ENCODE assay signal across 8 cellular contexts in the genomic region with DNA sequence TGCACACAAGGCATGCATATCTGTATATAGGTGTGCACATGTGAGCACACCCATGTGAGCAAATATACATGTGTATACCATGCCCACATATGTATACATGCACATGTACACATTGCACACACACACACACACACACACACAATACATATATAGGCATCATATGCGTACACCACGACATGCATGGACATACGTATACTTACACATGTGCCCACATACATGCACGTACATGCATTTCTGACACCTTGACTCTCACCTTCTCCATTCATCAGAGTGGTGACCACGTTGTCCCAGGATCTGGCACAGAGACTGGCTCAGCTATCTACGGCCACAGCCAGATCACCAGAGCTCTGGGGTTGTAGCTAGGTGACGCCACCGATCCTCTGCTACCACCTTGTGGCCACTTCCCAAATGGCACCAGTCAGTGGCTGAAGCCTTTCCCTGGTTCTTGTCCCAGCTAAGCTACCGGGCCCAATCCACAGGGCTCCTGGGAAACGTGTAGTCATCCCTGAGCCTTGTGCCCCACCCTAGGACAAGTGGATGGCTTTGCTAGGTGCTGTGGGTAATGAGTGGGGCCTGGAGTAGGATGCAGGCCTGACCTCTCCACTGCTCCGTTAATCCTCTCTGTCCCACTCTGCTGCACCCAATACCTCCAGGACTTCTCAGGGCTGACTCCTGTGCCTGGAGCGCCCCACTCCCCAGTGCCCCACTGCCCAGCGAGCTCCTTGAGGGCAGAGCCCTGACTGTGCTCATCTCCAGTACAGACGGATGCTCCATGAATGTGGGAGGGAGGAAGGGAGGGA.
A peak's percentile ranks its signal among the peaks of the same experiment; 100 is the strongest.
DNase-seq lines count a peak whose midpoint lies in the region; ATAC-seq, FAIRE-seq and TF ChIP-seq lines count a peak whose summit lies in the region.

No MANE protein-coding gene starts in this region.

- FAIRE-seq in HepG2 (lab: Jason Lieb, UNC) = peak; percentile 79

- no peak overlapping the region for H3K27ac Mint-ChIP-seq in activated CD4-positive, alpha-beta T cell treated with anti-CD3 and anti-CD28 coated beads for 36 hours

- H3K27ac ChIP-seq in HepG2 (ENCODE audit: extremely low read length, insufficient read depth, low read length) = no peak overlapping the region

- peaks cover 65% of the 10 kb centered on the region for H3K4me1 ChIP-seq in HepG2 (ENCODE audit: insufficient read depth, low read length)

- WGBS in HepG2 (ENCODE audit: low lambda C conversion rate) = 31% methylated on average over 13 of the region's 14 CpGs

- H3K4me3 ChIP-seq in choroid plexus epithelial cell (ENCODE audit: low read depth, low read length) = no peak overlapping the region
- H3K4me3 ChIP-seq in HepG2 (replicated peaks in 1 of 3; ENCODE audit: insufficient read depth in 1 of 3, low read depth in 2 of 3, low read length in 3 of 3) = no peak overlapping the region

- no peaks in the 10 kb centered on the region for H3K36me3 ChIP-seq in HepG2 (replicated peaks in 1 of 2; ENCODE audit: control insufficient read depth in 1 of 2, insufficient read depth in 2 of 2, low read length in 2 of 2)

- TF ChIP-seq CTCF in AG09319 (IDR thresholded peaks at IDR 0.05; ENCODE audit: low read depth, low read length) = peak; percentile 95
- peak; percentile 97 for TF ChIP-seq CTCF in choroid plexus epithelial cell (conservative IDR thresholded peaks at IDR 0.05; ENCODE audit: low read depth, low read length)
- peak; percentile 99 for TF ChIP-seq CTCF in HepG2 (CRISPR knock-in tag; IDR thresholded peaks at IDR 0.05)

- TF ChIP-seq POLR2A in HepG2 (IDR thresholded peaks at IDR 0.05; ENCODE audit: insufficient read depth in 1 of 2, low read depth in 2 of 2, low read length in 2 of 2) = no peak

- H3K4me1 Mint-ChIP-seq in activated CD4-positive, alpha-beta T cell treated with anti-CD3 and anti-CD28 coated beads for 36 hours = peaks cover 7% of the 10 kb centered on the region

- H3K9me3 ChIP-seq in HepG2 (ENCODE audit: low read length) = no peaks in the 10 kb centered on the region

- BruUV-seq in HepG2 (replicated peaks; lab: Mats Ljungman, UMichigan) = no TSS peak

- CTCF ChIA-PET in activated CD4-positive, alpha-beta T cell treated with anti-CD3 and anti-CD28 coated beads for 36 hours (lab: Charles Lee) = interaction anchor here (0.5 to 10.6 kb wide), 44 partner anchors 8 to 1584 kb away, joined by 3 to 502 read pairs (median 4); a partner anchor contains a TSS
- CTCF ChIA-PET in HepG2 (lab: Yijun Ruan, JAX; ENCODE audit: low intra/inter-chr PET ratio, low total read pairs) = interaction anchor here (0.8 to 9.4 kb wide), 4 partner anchors 66 to 303 kb away, joined by 3 to 223 read pairs (median 20); a partner anchor contains a TSS

- intact Hi-C loops in activated CD4-positive, alpha-beta T cell treated with anti-CD3 and anti-CD28 coated beads for 36 hours (cut with DNase I, micrococcal nuclease) = loop anchor here (1.0 to 5.0 kb wide), 10 partner anchors 36 to 546 kb away; a partner anchor contains a TSS
- intact Hi-C loops in HepG2 (cut with micrococcal nuclease; ENCODE audit: unreplicated experiment) = loop anchor here (1.0 to 10.0 kb wide), 5 partner anchors 67 to 383 kb away; a partner anchor contains a TSS

- no peaks in the 10 kb centered on the region for H4K20me1 ChIP-seq in HepG2 (ENCODE audit: insufficient read depth, low read length)

- in situ Hi-C loops in HepG2 (cut with HindIII; ENCODE audit: extremely low pct_ligation_motif_present, low pct_unique_long_range_greater_than_20kb) = loop anchor here (5.0 kb wide), 3 partner anchors 66 to 386 kb away; no protein-coding TSS in a partner anchor

- POLR2A ChIA-PET in activated CD4-positive, alpha-beta T cell treated with anti-CD3 and anti-CD28 coated beads for 36 hours (lab: Charles Lee) = interaction anchor here (1.1 kb wide), 1 partner anchor 66 kb away, joined by 5 read pairs; no protein-coding TSS in a partner anchor
- POLR2A ChIA-PET in HepG2 (lab: Yijun Ruan, JAX) = interaction anchor here (0.8 to 2.7 kb wide), 5 partner anchors 66 to 318 kb away, joined by 3 to 13 read pairs (median 4); a partner anchor contains a TSS

- no peak overlapping the region for H2AFZ ChIP-seq in HepG2 (ENCODE audit: low read length)

- H3K4me2 ChIP-seq in HepG2 (ENCODE audit: low read depth, low read length) = peak overlapping the region; percentile 65

- H3K27me3 Mint-ChIP-seq in activated CD4-positive, alpha-beta T cell treated with anti-CD3 and anti-CD28 coated beads for 36 hours = peaks cover 20% of the 10 kb centered on the region

- ATAC-seq in GM18870 (IDR thresholded peaks at IDR 0.05; ENCODE audit: unreplicated experiment) = peak; percentile 50
- peak; percentile 77 for ATAC-seq in HG03342 (IDR thresholded peaks at IDR 0.05; ENCODE audit: unreplicated experiment)
- ATAC-seq in activated CD4-positive, alpha-beta T cell treated with anti-CD3 and anti-CD28 coated beads for 36 hours = peak; percentile 95
- peak; percentile 92 for ATAC-seq in HepG2

- DNase-seq in AG09319 (ENCODE audit: extremely low read depth, low read depth) (peak; percentile 62), NCI-H510A (lab: John Stamatoyannopoulos, UW) (peak; percentile 28), choroid plexus epithelial cell (ENCODE audit: low read depth) (peak; percentile 91), HepG2 (ENCODE audit: low spot score) (peak; percentile 73)
- DNase-seq in activated CD4-positive, alpha-beta T cell treated with anti-CD3 and anti-CD28 coated beads for 36 hours = peak; percentile 89
- peak; percentile 68 to 81 (median 70) for DNase-seq in stimulated activated CD4-positive, alpha-beta T cell treated with anti-CD3 and anti-CD28 coated beads, TNF-alpha, amount 100 ng/mL, for 24 hours (ENCODE audit: low read depth in 3 of 3)

- peak; percentile 99 for TF ChIP-seq RAD21 in HepG2 (CRISPR knock-in tag; IDR thresholded peaks at IDR 0.05)

- H3K4me3 Mint-ChIP-seq in activated CD4-positive, alpha-beta T cell treated with anti-CD3 and anti-CD28 coated beads for 36 hours = no peak overlapping the region

- no peaks in the 10 kb centered on the region for H3K79me2 ChIP-seq in HepG2 (ENCODE audit: insufficient read depth, low read length)

- no peaks in the 10 kb centered on the region for H3K36me3 Mint-ChIP-seq in activated CD4-positive, alpha-beta T cell treated with anti-CD3 and anti-CD28 coated beads for 36 hours (ENCODE audit: low read depth)

- peaks cover 0 to 20% of the 10 kb centered on the region in 2 experiments; a peak in 2 of 5 replicates for H3K27me3 ChIP-seq in HepG2 (ENCODE audit: control insufficient read depth in 1 of 2, insufficient read depth in 2 of 2, low read length in 2 of 2)

- H3K9ac ChIP-seq in HepG2 (ENCODE audit: insufficient read depth, low read depth, low read length) = no peak overlapping the region

- H3K9me3 Mint-ChIP-seq in activated CD4-positive, alpha-beta T cell treated with anti-CD3 and anti-CD28 coated beads for 36 hours (ENCODE audit: low read depth) = no peaks in the 10 kb centered on the region

- TF ChIP-seq EP300 in HepG2 (IDR thresholded peaks at IDR 0.05; ENCODE audit: low read depth in 2 of 2, low read length in 2 of 2) (no peak), HepG2 (CRISPR knock-in tag; IDR thresholded peaks at IDR 0.05; ENCODE audit: borderline replicate concordance) (no peak)

TF ChIP-seq in HepG2, 621 proteins besides CTCF, POLR2A, EP300 and RAD21 (continues in another document):
- TF ChIP-seq ZNF839 (CRISPR knock-in tag; IDR thresholded peaks at IDR 0.05; ENCODE audit: borderline replicate concordance) (no peak), TSC22D2 (CRISPR knock-in tag; IDR thresholded peaks at IDR 0.05; ENCODE audit: borderline replicate concordance) (0 out of 2 replicates have a peak, but pooled peaks have one; percentile 56), CEBPG (CRISPR knock-in tag; IDR thresholded peaks at IDR 0.05) (peak; percentile 32; the same call in 1 of the 2 replicates), ZBTB21 (CRISPR knock-in tag; IDR thresholded peaks at IDR 0.05) (no peak), ZNF335 (CRISPR knock-in tag; IDR thresholded peaks at IDR 0.05) (peak; percentile 35; the same call in 1 of the 2 replicates), ELF3 (CRISPR knock-in tag; IDR thresholded peaks at IDR 0.05) (0 out of 2 replicates have a peak, but pooled peaks have one; percentile 15), ZFP1 (CRISPR knock-in tag; IDR thresholded peaks at IDR 0.05) (0 out of 2 replicates have a peak, but pooled peaks have one; percentile 52), SALL2 (CRISPR knock-in tag; IDR thresholded peaks at IDR 0.05) (0 out of 2 replicates have a peak, but pooled peaks have one; percentile 50), RELA (CRISPR knock-in tag; IDR thresholded peaks at IDR 0.05) (0 out of 2 replicates have a peak, but pooled peaks have one; percentile 25), FOXP1 (IDR thresholded peaks at IDR 0.05) (no peak), FOXP1 (CRISPR knock-in tag; IDR thresholded peaks at IDR 0.05) (no peak), ZNF552 (CRISPR knock-in tag; IDR thresholded peaks at IDR 0.05; ENCODE audit: borderline replicate concordance) (no peak)
- TF ChIP-seq, protein P1, sequence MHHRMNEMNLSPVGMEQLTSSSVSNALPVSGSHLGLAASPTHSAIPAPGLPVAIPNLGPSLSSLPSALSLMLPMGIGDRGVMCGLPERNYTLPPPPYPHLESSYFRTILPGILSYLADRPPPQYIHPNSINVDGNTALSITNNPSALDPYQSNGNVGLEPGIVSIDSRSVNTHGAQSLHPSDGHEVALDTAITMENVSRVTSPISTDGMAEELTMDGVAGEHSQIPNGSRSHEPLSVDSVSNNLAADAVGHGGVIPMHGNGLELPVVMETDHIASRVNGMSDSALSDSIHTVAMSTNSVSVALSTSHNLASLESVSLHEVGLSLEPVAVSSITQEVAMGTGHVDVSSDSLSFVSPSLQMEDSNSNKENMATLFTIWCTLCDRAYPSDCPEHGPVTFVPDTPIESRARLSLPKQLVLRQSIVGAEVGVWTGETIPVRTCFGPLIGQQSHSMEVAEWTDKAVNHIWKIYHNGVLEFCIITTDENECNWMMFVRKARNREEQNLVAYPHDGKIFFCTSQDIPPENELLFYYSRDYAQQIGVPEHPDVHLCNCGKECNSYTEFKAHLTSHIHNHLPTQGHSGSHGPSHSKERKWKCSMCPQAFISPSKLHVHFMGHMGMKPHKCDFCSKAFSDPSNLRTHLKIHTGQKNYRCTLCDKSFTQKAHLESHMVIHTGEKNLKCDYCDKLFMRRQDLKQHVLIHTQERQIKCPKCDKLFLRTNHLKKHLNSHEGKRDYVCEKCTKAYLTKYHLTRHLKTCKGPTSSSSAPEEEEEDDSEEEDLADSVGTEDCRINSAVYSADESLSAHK (CRISPR knock-in tag; IDR thresholded peaks at IDR 0.05; ENCODE audit: borderline replicate concordance) = no peak
- TF ChIP-seq, protein P2, sequence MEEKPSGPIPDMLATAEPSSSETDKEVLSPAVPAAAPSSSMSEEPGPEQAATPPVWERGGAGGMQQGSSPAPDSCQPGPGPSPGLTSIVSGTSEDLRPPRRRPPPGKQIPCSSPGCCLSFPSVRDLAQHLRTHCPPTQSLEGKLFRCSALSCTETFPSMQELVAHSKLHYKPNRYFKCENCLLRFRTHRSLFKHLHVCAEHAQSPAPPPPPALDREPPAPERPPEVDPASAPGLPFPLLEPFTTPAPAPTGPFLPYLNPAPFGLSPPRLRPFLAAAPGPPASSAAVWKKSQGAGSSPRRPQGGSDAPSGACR (CRISPR knock-in tag; IDR thresholded peaks at IDR 0.05) = 0 out of 2 replicates have a peak, but pooled peaks have one; percentile 49

Comparison
In these comparisons a context has a peak if more than half of its experiments do, and no peak if none do; other contexts are left out.
1. DNase-seq: peak in every context shown above with its lines; median percentile 91 in choroid plexus epithelial cell; 89 in activated CD4-positive, alpha-beta T cell treated with anti-CD3 and anti-CD28 coated beads for 36 hours; 73 in HepG2; 70 in stimulated activated CD4-positive, alpha-beta T cell treated with anti-CD3 and anti-CD28 coated beads, TNF-alpha, amount 100 ng/mL, for 24 hours; 62 in AG09319; 28 in NCI-H510A.